Comparison of ENCODE assay signal across 7 cellular contexts in the genomic region with DNA sequence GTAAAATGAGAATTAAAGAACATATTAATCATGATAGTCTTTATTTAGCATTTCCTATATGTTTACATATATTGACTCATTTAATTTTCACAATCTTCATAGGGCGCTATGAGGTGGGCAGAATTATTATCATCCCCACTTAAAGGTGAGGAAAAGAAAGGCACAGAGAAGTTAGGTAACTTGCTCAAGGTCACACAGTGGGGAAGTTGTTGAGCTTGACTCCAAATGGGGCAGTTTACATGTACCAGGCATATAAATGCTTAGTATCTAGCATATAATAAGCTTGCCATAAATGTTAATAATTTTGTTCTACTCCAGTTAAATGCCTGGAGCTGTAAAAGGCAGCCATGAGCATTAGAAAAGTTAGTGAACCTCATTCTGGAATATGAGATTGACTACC. TPM values are rescaled to one million over a fixed set of nuclear protein-coding genes. Genes with fewer than 3 reads are reported as not detected.
A peak's percentile ranks its signal among the peaks of the same experiment; 100 is the strongest.
DNase-seq lines count a peak whose midpoint lies in the region; ATAC-seq and TF ChIP-seq lines count a peak whose summit lies in the region.

No MANE protein-coding gene starts in this region.

- H3K9me3 Mint-ChIP-seq in osteocyte (ENCODE audit: unreplicated experiment) = no peaks in the 10 kb centered on the region

- peak overlapping the region; percentile 80 for H3K4me3 Mint-ChIP-seq in osteocyte (ENCODE audit: unreplicated experiment)

- H3K4me1 ChIP-seq in PC-3 (ENCODE audit: insufficient read depth, low read length) = peaks cover 64% of the 10 kb centered on the region
- peaks cover 10% of the 10 kb centered on the region for H3K4me1 ChIP-seq in endocrine pancreas (ENCODE audit: control insufficient read depth, insufficient read depth, low read length)
- no peaks in the 10 kb centered on the region for H3K4me1 ChIP-seq in prostate gland (replicated peaks)

- H3K9me3 ChIP-seq in PC-3 (ENCODE audit: low read length) (no peaks in the 10 kb centered on the region), endocrine pancreas (ENCODE audit: control insufficient read depth, low read length) (no peaks in the 10 kb centered on the region), prostate gland (no peaks in the 10 kb centered on the region)

- no peak overlapping the region for H3K27ac Mint-ChIP-seq in osteocyte (ENCODE audit: unreplicated experiment)

- H3F3A ChIP-seq in PC-3 (ENCODE audit: low read length, unreplicated experiment) = no peaks in the 10 kb centered on the region

- POLR2A ChIA-PET in PC-3 (lab: Charles Lee; ENCODE audit: unreplicated experiment) = no interaction called here

- peaks cover 27% of the 10 kb centered on the region for H3K4me1 Mint-ChIP-seq in osteocyte (ENCODE audit: unreplicated experiment)

- no peak for TF ChIP-seq POLR2A in prostate gland (IDR thresholded peaks at IDR 0.05)

- H3K27me3 Mint-ChIP-seq in osteocyte (ENCODE audit: unreplicated experiment) = no peaks in the 10 kb centered on the region

- 100% methylated on average over 1 of the region's 1 CpG for WGBS in prostate gland

- no peaks in the 10 kb centered on the region for H3K9me2 ChIP-seq in PC-3 (replicated peaks; ENCODE audit: low read length)

- no peak for TF ChIP-seq CTCF in GM12865 (IDR thresholded peaks at IDR 0.05; ENCODE audit: insufficient read depth, low read depth, low read length, missing control alignments)
- TF ChIP-seq CTCF in PC-3 (conservative IDR thresholded peaks at IDR 0.05; ENCODE audit: low read depth, low read length) = no peak
- TF ChIP-seq CTCF in osteocyte (IDR thresholded peaks at IDR 0.05) = no peak
- TF ChIP-seq CTCF in prostate gland (IDR thresholded peaks at IDR 0.05) = no peak

- peaks cover 2% of the 10 kb centered on the region for H3K36me3 Mint-ChIP-seq in osteocyte (ENCODE audit: unreplicated experiment)

- ATAC-seq in PC-3 (no peak), HG03342 (IDR thresholded peaks at IDR 0.05; ENCODE audit: unreplicated experiment) (no peak)

- peaks cover 81% of the 10 kb centered on the region for H3K79me2 ChIP-seq in PC-3 (ENCODE audit: low read length)

- H3K27ac ChIP-seq in PC-3 (ENCODE audit: low read length) (no peak overlapping the region), prostate gland (no peak overlapping the region)

- no peak overlapping the region for H2AFZ ChIP-seq in PC-3 (ENCODE audit: low read length)

- peak overlapping the region; percentile 89 for H3K4me2 ChIP-seq in PC-3 (ENCODE audit: low read length)

- CTCF ChIA-PET in PC-3 (lab: Charles Lee) = no interaction called here

- no TSS peak for BruUV-seq in PC-3 (replicated peaks; lab: Mats Ljungman, UMichigan)

- H3K27me3 ChIP-seq in PC-3 (ENCODE audit: low read length) (no peaks in the 10 kb centered on the region), endocrine pancreas (ENCODE audit: control insufficient read depth, insufficient read depth, low read length) (no peaks in the 10 kb centered on the region), prostate gland (replicated peaks; ENCODE audit: insufficient read depth) (no peaks in the 10 kb centered on the region)

- H3K9ac ChIP-seq in PC-3 (ENCODE audit: low read length) = peak overlapping the region; percentile 75; the same call in 1 of the 2 replicates
- no peak overlapping the region for H3K9ac ChIP-seq in endocrine pancreas (ENCODE audit: control insufficient read depth, insufficient read depth, low read length)

- intact Hi-C loops in PC-3 (cut with micrococcal nuclease) = no loop called here
- intact Hi-C loops in prostate gland (cut with DNase I) = no loop called here

- H3K36me3 ChIP-seq in PC-3 (ENCODE audit: low read depth, low read length) (peaks cover 3% of the 10 kb centered on the region; the same call in 1 of the 2 replicates), endocrine pancreas (ENCODE audit: control insufficient read depth, insufficient read depth, low read length) (no peaks in the 10 kb centered on the region), prostate gland (no peaks in the 10 kb centered on the region)

- no peak for DNase-seq in GM12865 (ENCODE audit: low read depth)
- no peak for DNase-seq in PC-3
- DNase-seq in osteocyte (ENCODE audit: extremely low spot score, unreplicated experiment) = no peak
- no peak for DNase-seq in stimulated activated CD4-positive, alpha-beta T cell treated with anti-CD3 and anti-CD28 coated beads, Interleukin-4, amount 100 ng/mL, for 24 hours
- DNase-seq in prostate gland (ENCODE audit: low spot score) = no peak

- H3K4me3 ChIP-seq in GM12865 (ENCODE audit: low read depth, low read length) (peak overlapping the region; percentile 86), PC-3 (ENCODE audit: low read length) (peak overlapping the region; percentile 83), endocrine pancreas (ENCODE audit: control insufficient read depth, insufficient read depth, low read length) (peak overlapping the region; percentile 92), prostate gland (no peak overlapping the region)

- peaks cover 7% of the 10 kb centered on the region; the same call in 1 of the 2 replicates for H4K20me1 ChIP-seq in PC-3 (ENCODE audit: low read length)

RNA-seq across cellular contexts. Expression of a gene that starts 1.5 kb away (rescaled TPM):
- 20.7 and 31.9 TPM in 2 replicates for total RNA-seq in PC-3 (2014; rRNA removed)
- 6.9 and 10.6 TPM in 2 replicates for total RNA-seq in osteocyte
- total RNA-seq in prostate gland = 10 to 100 TPM; 23.2 to 27.4 TPM

RNA-seq across cellular contexts. Expression of a gene that starts 1.5 kb away (rescaled TPM):
- total RNA-seq in PC-3 (2014; rRNA removed) (6.6 and 17.9 TPM in 2 replicates), osteocyte (17.8 and 24.4 TPM in 2 replicates), prostate gland (10 to 100 TPM in 1 of 2 donors, under 1 TPM in 1; 0.36 to 15.8 TPM)

RNA-seq across cellular contexts. Expression of a gene that starts 1.9 kb away (rescaled TPM):
- total RNA-seq in PC-3 (2014; rRNA removed) = 18.0 and 19.7 TPM in 2 replicates
- total RNA-seq in osteocyte = 12.4 and 15.3 TPM in 2 replicates
- 10 to 100 TPM in 1 of 2 donors, 1 to 10 TPM in 1; 10.0 to 19.3 TPM for total RNA-seq in prostate gland

RNA-seq across cellular contexts. Expression of a gene that starts 42.8 kb away (rescaled TPM):
- total RNA-seq in PC-3 (2014; rRNA removed) (75.0 and 80.7 TPM in 2 replicates), osteocyte (58.6 and 65.1 TPM in 2 replicates), prostate gland (10 to 100 TPM; 47.0 to 72.7 TPM)

RNA-seq across cellular contexts. Expression of a gene that starts 46.9 kb away (rescaled TPM):
- 0.91 and 1.1 TPM in 2 replicates for total RNA-seq in PC-3 (2014; rRNA removed)
- total RNA-seq in osteocyte = 1.9 and 2.2 TPM in 2 replicates
- 10 to 100 TPM; 13.2 to 39.1 TPM for total RNA-seq in prostate gland

Comparison
In these comparisons a context has a peak if more than half of its experiments do, and no peak if none do; other contexts are left out.
1. H3K4me3 ChIP-seq: peak in GM12865 (single experiment), PC-3 (single experiment) and endocrine pancreas (single experiment); none in prostate gland (0 of 2).